Comparison of ENCODE assay signal across 22 cellular contexts in the genomic region with DNA sequence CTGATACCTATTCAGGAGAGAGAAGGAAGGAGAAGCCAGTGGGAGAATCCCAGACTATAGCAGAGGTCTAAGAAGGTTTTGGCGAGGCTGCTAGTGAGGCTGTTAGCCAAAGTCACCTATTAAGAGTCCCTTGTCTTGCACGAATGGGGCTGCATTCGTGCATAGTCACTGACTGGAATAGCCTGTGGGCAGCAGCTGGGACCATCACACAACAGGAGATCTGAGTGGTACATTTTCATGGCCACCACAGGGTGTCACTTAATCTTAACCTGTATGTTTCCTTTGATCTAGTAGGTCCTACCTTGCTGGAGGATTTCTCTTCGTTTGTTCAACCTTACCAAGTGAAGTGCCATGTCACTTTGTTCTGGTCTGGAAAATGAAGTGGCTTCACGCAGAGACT.
DNase-seq lines count a peak whose midpoint lies in the region; ATAC-seq, FAIRE-seq and TF ChIP-seq lines count a peak whose summit lies in the region.
"Had no signal": no experiment of that assay in that cellular context is flagged by ENCODE, and none has a peak within 500 bp of the region (broad histone marks: within the 10 kb centered on the region; RNA-seq: fewer than 3 reads in every experiment).

No MANE protein-coding gene starts in this region.

- H4K8ac ChIP-seq in H1 (ENCODE audit: extremely low read depth, insufficient read depth, low read length), result no peak overlapping the region

- CTCF ChIA-PET in H1 (lab: Charles Lee; ENCODE audit: partially characterized antibody), result interaction anchor here (0.8 to 1.2 kb wide), 3 partner anchors 9 to 18 kb away, joined by 3 read pairs; no protein-coding TSS in a partner anchor

- no peak overlapping the region for H3K9ac ChIP-seq in HUES6 (ENCODE audit: low read length)
- no peak overlapping the region for H3K9ac ChIP-seq in H1 (replicated peaks in 1 of 4; ENCODE audit: extremely low read depth in 1 of 4, low read depth in 3 of 4, low read length in 3 of 4)
- no peak overlapping the region for H3K9ac ChIP-seq in smooth muscle cell (ENCODE audit: low read depth)
- H3K9ac ChIP-seq: GM23248 had no signal

- FAIRE-seq in H1 (lab: Jason Lieb, UNC), result no peak
- FAIRE-seq in GM12892 (lab: Jason Lieb, UNC), result no peak
- FAIRE-seq: A204.1, RCC 7860 had no signal

- no peaks in the 10 kb centered on the region for H3K79me1 ChIP-seq in H1 (ENCODE audit: low read depth, low read length)

- peaks cover 25% of the 10 kb centered on the region for H3K4me1 ChIP-seq in HUES6 (ENCODE audit: control insufficient read depth, insufficient read depth, low read length)
- peaks cover 0 to 8% (median 2%) of the 10 kb centered on the region in 4 experiments; a peak in 2 of 7 replicates for H3K4me1 ChIP-seq in H1 (replicated peaks in 1 of 4; ENCODE audit: control insufficient read depth in 3 of 4, insufficient read depth in 4 of 4, low read length in 3 of 4)
- H3K4me1 ChIP-seq in smooth muscle cell (ENCODE audit: low read depth), result no peaks in the 10 kb centered on the region
- H3K4me1 ChIP-seq: SJCRH30 had no signal

- 87% methylated on average over 5 of the region's 5 CpGs; no CpG with 5 or more reads in 1 of the 2 experiments for whole genome bisulfite sequencing in H1 (ENCODE audit: extremely low coverage in 1 of 2, insufficient coverage in 1 of 2, insufficient read length in 1 of 2, insufficient replicate concordance in 2 of 2, low coverage in 1 of 2, low lambda C conversion rate in 2 of 2, missing lambda C conversion rate in 1 of 2), 2 experiments
- WGBS in smooth muscle cell (ENCODE audit: low lambda C conversion rate), result 57% methylated on average over 5 of the region's 5 CpGs

- H2BK12ac ChIP-seq in H1 (ENCODE audit: low read depth, low read length), result no peak overlapping the region

- no peak for ATAC-seq in GM18502 (IDR thresholded peaks at IDR 0.05; ENCODE audit: poor library complexity, unreplicated experiment)

- no peak overlapping the region for H2BK5ac ChIP-seq in H1 (ENCODE audit: low read depth, low read length)

- no peak for TF ChIP-seq EP300 in H1 (IDR thresholded peaks at IDR 0.05; ENCODE audit: borderline replicate concordance in 1 of 2, low read depth in 2 of 2, low read length in 2 of 2)

- H3K27ac ChIP-seq in HUES6 (ENCODE audit: low read depth, low read length), result 0 out of 2 replicates have a peak overlapping the region, but pooled peaks have one; percentile 38
- no peak overlapping the region for H3K27ac ChIP-seq in H1 (ENCODE audit: low read depth, low read length)
- no peak overlapping the region for H3K27ac ChIP-seq in smooth muscle cell (ENCODE audit: low read depth)
- H3K27ac ChIP-seq: C4-2B, GM23248, SJCRH30 had no signal

- H3K4me2 ChIP-seq in H1 (ENCODE audit: insufficient read depth in 1 of 2, low read depth in 2 of 2, low read length in 2 of 2) (no peak overlapping the region), smooth muscle cell (no peak overlapping the region)

- POLR2A ChIA-PET in H1 (lab: Charles Lee; ENCODE audit: partially characterized antibody), result no interaction called here

- H3K23ac ChIP-seq in H1 (ENCODE audit: insufficient read length), result no peak overlapping the region

- H4K5ac ChIP-seq in H1 (ENCODE audit: insufficient read length, low read depth, low read length), result no peak overlapping the region

- H3K9me3 ChIP-seq in HUES6 (ENCODE audit: control insufficient read depth, insufficient read depth, low read depth, low read length), result 0 out of 2 replicates have a peak, but pooled peaks cover 3% of the 10 kb centered on the region
- H3K9me3 ChIP-seq in H1 (ENCODE audit: insufficient read depth in 2 of 2, low read depth in 1 of 2, low read length in 1 of 2), result no peaks in the 10 kb centered on the region
- peaks cover 5% of the 10 kb centered on the region for H3K9me3 ChIP-seq in smooth muscle cell (replicated peaks; ENCODE audit: low read depth)
- H3K9me3 ChIP-seq: SJCRH30 had no signal

- no peak overlapping the region for H2BK15ac ChIP-seq in H1 (ENCODE audit: low read length)

- no peak overlapping the region for H2AK5ac ChIP-seq in H1 (ENCODE audit: low read depth, low read length)

- H3K79me2 ChIP-seq in H1 (ENCODE audit: control insufficient read depth in 1 of 2, insufficient read depth in 2 of 2, low read length in 2 of 2), result no peaks in the 10 kb centered on the region
- H3K79me2 ChIP-seq in smooth muscle cell (ENCODE audit: low read depth), result no peaks in the 10 kb centered on the region

- H3K27me3 ChIP-seq in HUES6 (ENCODE audit: control insufficient read depth, insufficient read depth, low read length) (no peaks in the 10 kb centered on the region), H1 (replicated peaks in 1 of 4; ENCODE audit: control insufficient read depth in 3 of 4, extremely low read depth in 1 of 4, insufficient read depth in 3 of 4, low read length in 3 of 4) (no peaks in the 10 kb centered on the region), smooth muscle cell (ENCODE audit: low read depth) (no peaks in the 10 kb centered on the region)

- no peak overlapping the region for H4K91ac ChIP-seq in H1 (replicated peaks; ENCODE audit: insufficient read length, low read length)

- no peak overlapping the region for H3K4me3 ChIP-seq in HUES6 (ENCODE audit: low read depth, low read length)
- no peak overlapping the region for H3K4me3 ChIP-seq in H1 (ENCODE audit: extremely low read depth in 1 of 4, insufficient read depth in 2 of 4, low read depth in 3 of 4, low read length in 4 of 4)
- no peak overlapping the region for H3K4me3 ChIP-seq in smooth muscle cell
- H3K4me3 ChIP-seq: GM23248, SJCRH30 had no signal

- intact Hi-C loops in posterior vena cava (cut with DNase I), result no loop called here

- DNase-seq in DMS53 treated with DMSO at 0.1 percent for 48 hours (lab: John Stamatoyannopoulos, UW; ENCODE audit: unreplicated experiment), result peak; percentile 71
- DNase-seq in NCI-H510A treated with DMSO at 0.1 percent for 48 hours (lab: John Stamatoyannopoulos, UW), result peak; percentile 89
- DNase-seq in H1 (ENCODE audit: low read depth in 1 of 2, low spot score in 2 of 2), result no peak
- no peak for DNase-seq in smooth muscle cell (lab: John Stamatoyannopoulos, UW; ENCODE audit: unreplicated experiment)
- no peak for DNase-seq in GM12892 (ENCODE audit: insufficient read length)
- DNase-seq in posterior vena cava (ENCODE audit: low spot score), result no peak
- DNase-seq: EL, GM23248, Kasumi-1, NCI-H1436 treated with DMSO at 0.1 percent for 48 hours, NCI-H1930, NCI-H2171, NCI-H446, NCI-H774, OCI-M1, SJCRH30, T-helper 1 cell had no signal

- H3K56ac ChIP-seq in H1 (replicated peaks; ENCODE audit: insufficient read length, low read depth, low read length), result no peak overlapping the region

- H3K4ac ChIP-seq in H1 (replicated peaks; ENCODE audit: insufficient read length, low read depth, low read length), result no peak overlapping the region

- H3F3A ChIP-seq in smooth muscle cell (ENCODE audit: low read depth), result no peaks in the 10 kb centered on the region

- H3K23me2 ChIP-seq in H1 (ENCODE audit: low read depth, low read length), result peaks cover 2% of the 10 kb centered on the region; the same call in 1 of the 2 replicates

- H3K36me3 ChIP-seq in HUES6 (ENCODE audit: control insufficient read depth, insufficient read depth, low read length) (no peaks in the 10 kb centered on the region), H1 (ENCODE audit: control insufficient read depth in 2 of 4, insufficient read depth in 4 of 4, low read length in 3 of 4) (no peaks in the 10 kb centered on the region), smooth muscle cell (ENCODE audit: low read depth) (no peaks in the 10 kb centered on the region)
- H3K36me3 ChIP-seq: SJCRH30 had no signal

- H2AFZ ChIP-seq in H1 (ENCODE audit: low read length) (no peak overlapping the region), smooth muscle cell (ENCODE audit: low read depth) (no peak overlapping the region)
- H2AFZ ChIP-seq: GM23248 had no signal

- no peak for TF ChIP-seq RAD21 in H1 (IDR thresholded peaks at IDR 0.05 in 1 of 2, conservative IDR thresholded peaks at IDR 0.05 in 1 of 2; ENCODE audit: low read depth in 2 of 2, low read length in 2 of 2)

- no peak overlapping the region for H3K14ac ChIP-seq in H1 (ENCODE audit: insufficient read length)

- TF ChIP-seq CTCF in H1 (IDR thresholded peaks at IDR 0.05; ENCODE audit: control extremely low read depth in 1 of 3, insufficient read depth in 1 of 3, low read depth in 1 of 3, low read length in 3 of 3), result no peak
- no peak for TF ChIP-seq CTCF in smooth muscle cell (IDR thresholded peaks at IDR 0.05; ENCODE audit: borderline replicate concordance, insufficient read depth, poor library complexity, severe bottlenecking)

- H4K20me1 ChIP-seq in H1 (replicated peaks in 1 of 2; ENCODE audit: control insufficient read depth in 1 of 2, insufficient read depth in 2 of 2, low read length in 2 of 2), result peaks cover 0 to 2% of the 10 kb centered on the region in 2 experiments
- no peaks in the 10 kb centered on the region for H4K20me1 ChIP-seq in smooth muscle cell (ENCODE audit: low read depth)

- H2BK120ac ChIP-seq in H1 (replicated peaks; ENCODE audit: low read depth, low read length), result no peak overlapping the region

- no peak overlapping the region for H2BK20ac ChIP-seq in H1 (ENCODE audit: low read length)

- H3K18ac ChIP-seq in H1 (ENCODE audit: extremely low read depth, low read length), result no peak overlapping the region

- no peak for TF ChIP-seq POLR2A in H1 (IDR thresholded peaks at IDR 0.05; ENCODE audit: control extremely low read depth in 1 of 2, low read depth in 2 of 2, low read length in 2 of 2)
- no peak for TF ChIP-seq POLR2A in GM12892 (IDR thresholded peaks at IDR 0.05; ENCODE audit: low read depth, low read length)

TF ChIP-seq in H1, 55 proteins besides CTCF, POLR2A, EP300 and RAD21:
- TF ChIP-seq KDM5A (IDR thresholded peaks at IDR 0.05; ENCODE audit: low read length), result no peak
- TF ChIP-seq NANOG (IDR thresholded peaks at IDR 0.05; ENCODE audit: insufficient read depth, low read depth, low read length, poor library complexity, severe bottlenecking), result peak; percentile 72

Comparison
In these comparisons a context has a peak if more than half of its experiments do, and no peak if none do; other contexts are left out.
1. DNase-seq: peak in DMS53 treated with DMSO at 0.1 percent for 48 hours (single experiment) and NCI-H510A treated with DMSO at 0.1 percent for 48 hours (single experiment); none in H1 (0 of 2), smooth muscle cell (single experiment), GM12892 (single experiment) and posterior vena cava (single experiment).